ENCODE assay signal across 31 cellular contexts in the genomic region with DNA sequence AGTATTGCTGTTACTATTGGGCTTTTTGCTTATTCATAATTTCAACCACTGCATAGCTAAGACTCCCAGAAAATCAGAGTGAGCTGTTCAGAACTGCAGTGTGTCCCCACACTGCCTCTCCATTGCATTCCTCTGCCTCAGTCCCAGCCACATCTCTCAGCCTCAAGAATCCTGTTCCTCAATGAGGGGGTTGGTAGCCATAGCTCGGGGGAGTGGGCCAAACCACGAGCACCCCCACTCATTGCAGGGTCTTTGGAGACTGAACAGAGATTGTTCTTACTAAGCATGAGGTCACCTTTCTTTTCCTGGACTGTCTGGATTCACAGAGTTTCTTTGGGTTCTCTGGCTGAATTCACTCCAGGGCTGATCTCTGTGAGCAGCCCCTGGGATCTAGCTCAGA.
A peak's percentile ranks its signal among the peaks of the same experiment; 100 is the strongest.
DNase-seq lines count a peak whose midpoint lies in the region; TF ChIP-seq lines count a peak whose summit lies in the region.
"Had no signal": no experiment of that assay in that cellular context is flagged by ENCODE, and none has a peak within 500 bp of the region (broad histone marks: within the 10 kb centered on the region; RNA-seq: fewer than 3 reads in every experiment).

No MANE protein-coding gene starts in this region.

- H3K27ac ChIP-seq in GM23248: peak overlapping the region; percentile 74
- H3K27ac ChIP-seq: ascending aorta; BLaER1 treated with 17β-estradiol and CSF1 and Interleukin-3, amounts not matched to agents 10 nM and 100 nM; dorsolateral prefrontal cortex; gastroesophageal sphincter; WERI-Rb-1 had no signal

- no peak overlapping the region for H2AFZ ChIP-seq in GM23248

- H3K27ac Mint-ChIP-seq in nephron: peak overlapping the region in 2 of 3 experiments; percentile 45 to 55
- H3K27ac Mint-ChIP-seq: activated naive CD4-positive, alpha-beta T cell treated with anti-CD3 and anti-CD28 coated beads, Interleukin-2, amount 50 U/mL, for 72 hours; activated T-helper 2 cell treated with anti-CD3 and anti-CD28 coated beads, Interferon-gamma antibody, Interleukin-2, Interleukin-4, amounts not matched to agents 10 μg/mL and 5 μg/mL and 100 μg/mL, durations not matched to agents 14 hours and 24 hours and 36 hours; progenitor cell of endocrine pancreas; stimulated activated effector memory CD8-positive, alpha-beta T cell treated with anti-CD3 and anti-CD28 coated beads, Interleukin-12 subunit alpha, Interleukin-12 subunit beta, amount 100 ng/mL, for 72 hours; type B pancreatic cell had no signal

- H3K9ac ChIP-seq in GM23248: peak overlapping the region; percentile 38; the same call in 1 of the 2 replicates
- H3K9ac ChIP-seq: BLaER1 treated with 17β-estradiol and CSF1 and Interleukin-3, amounts not matched to agents 10 nM and 100 nM had no signal

- H3K36me3 Mint-ChIP-seq in nephron (ENCODE audit: low read depth): peaks cover 44% of the 10 kb centered on the region
- H3K36me3 Mint-ChIP-seq: activated naive CD4-positive, alpha-beta T cell treated with anti-CD3 and anti-CD28 coated beads, Interleukin-2, amount 50 U/mL, for 72 hours; stimulated activated effector memory CD8-positive, alpha-beta T cell treated with anti-CD3 and anti-CD28 coated beads, Interleukin-12 subunit alpha, Interleukin-12 subunit beta, amount 100 ng/mL, for 72 hours had no signal

- no peaks in the 10 kb centered on the region for H3K9me3 ChIP-seq in GM23248 (ENCODE audit: low read depth)
- no peaks in the 10 kb centered on the region; the same call in 1 of the 2 replicates for H3K9me3 ChIP-seq in HAP-1
- H3K9me3 ChIP-seq: ascending aorta; BLaER1 treated with 17β-estradiol and CSF1 and Interleukin-3, amounts not matched to agents 10 nM and 100 nM; gastroesophageal sphincter had no signal

- H3K9me2 ChIP-seq in GM23248 (ENCODE audit: insufficient read depth): no peaks in the 10 kb centered on the region

- H3K4me1 Mint-ChIP-seq in nephron: peaks cover 40% of the 10 kb centered on the region
- H3K4me1 Mint-ChIP-seq: central memory CD8-positive, alpha-beta T cell; stimulated activated effector memory CD8-positive, alpha-beta T cell treated with anti-CD3 and anti-CD28 coated beads, Interleukin-12 subunit alpha, Interleukin-12 subunit beta, amount 100 ng/mL, for 72 hours had no signal

- H3K79me2 ChIP-seq in GM23248 (ENCODE audit: insufficient read depth): no peaks in the 10 kb centered on the region; the same call in 1 of the 2 replicates

- H3F3A ChIP-seq in GM23248 (ENCODE audit: insufficient read depth): peaks cover 37% of the 10 kb centered on the region

- no peaks in the 10 kb centered on the region for H4K20me1 ChIP-seq in GM23248 (ENCODE audit: insufficient read depth)
- H4K20me1 ChIP-seq: BLaER1 treated with 17β-estradiol and CSF1 and Interleukin-3, amounts not matched to agents 10 nM and 100 nM had no signal

- H3K4me3 Mint-ChIP-seq in nephron: no peak overlapping the region
- H3K4me3 Mint-ChIP-seq: central memory CD8-positive, alpha-beta T cell; stimulated activated effector memory CD8-positive, alpha-beta T cell treated with anti-CD3 and anti-CD28 coated beads, Interleukin-12 subunit alpha, Interleukin-12 subunit beta, amount 100 ng/mL, for 72 hours; type B pancreatic cell had no signal

- H3K4me2 ChIP-seq in GM23248 (ENCODE audit: unreplicated experiment): peak overlapping the region; percentile 17
- H3K4me2 ChIP-seq: BLaER1 treated with 17β-estradiol and CSF1 and Interleukin-3, amounts not matched to agents 10 nM and 100 nM had no signal

- H3K4me1 ChIP-seq in GM23248 (ENCODE audit: insufficient read depth) (peaks cover 54% of the 10 kb centered on the region), HAP-1 (no peaks in the 10 kb centered on the region)

- H3K36me3 ChIP-seq in GM23248 (ENCODE audit: low read depth): no peaks in the 10 kb centered on the region
- no peaks in the 10 kb centered on the region for H3K36me3 ChIP-seq in HAP-1 (replicated peaks)
- H3K36me3 ChIP-seq: ascending aorta; BLaER1 treated with 17β-estradiol and CSF1 and Interleukin-3, amounts not matched to agents 10 nM and 100 nM; WERI-Rb-1 had no signal

- TF ChIP-seq CTCF in fibroblast of mammary gland (conservative IDR thresholded peaks at IDR 0.05; ENCODE audit: control insufficient read depth, insufficient read depth, low read depth, low read length) (no peak), nephron (IDR thresholded peaks at IDR 0.05; ENCODE audit: unreplicated experiment in 3 of 3) (no peak)

- 0 to 3% methylated on average over 2 of the region's 2 CpGs for WGBS in GM23248 (ENCODE audit: low coverage in 1 of 2, low lambda C conversion rate in 2 of 2, missing lambda C conversion rate in 2 of 2), 2 experiments

- in situ Hi-C loops in GM23248 (cut with MboI) (no loop called here), HAP-1 (cut with MboI; ENCODE audit: low sequenced_read_pairs) (no loop called here)

- no peaks in the 10 kb centered on the region for H3K27me3 ChIP-seq in GM23248 (replicated peaks; ENCODE audit: insufficient read depth)
- no peaks in the 10 kb centered on the region for H3K27me3 ChIP-seq in HAP-1 (ENCODE audit: low read depth)
- H3K27me3 ChIP-seq: ascending aorta; BLaER1 treated with 17β-estradiol and CSF1 and Interleukin-3, amounts not matched to agents 10 nM and 100 nM; dorsolateral prefrontal cortex; gastroesophageal sphincter had no signal

- H3K4me3 ChIP-seq in GM23248: no peak overlapping the region
- no peak overlapping the region for H3K4me3 ChIP-seq in fibroblast of mammary gland (ENCODE audit: control insufficient read depth, low read depth, low read length)
- H3K4me3 ChIP-seq in HAP-1: no peak overlapping the region
- H3K4me3 ChIP-seq: ascending aorta; BLaER1 treated with 17β-estradiol and CSF1 and Interleukin-3, amounts not matched to agents 10 nM and 100 nM; dorsolateral prefrontal cortex; gastroesophageal sphincter had no signal

- DNase-seq in GM23248 (peak; percentile 63), amniotic epithelial cell (ENCODE audit: low read depth) (peak; percentile 63), fibroblast of mammary gland (ENCODE audit: low read depth) (peak; percentile 49), HAP-1 (ENCODE audit: low spot score in 2 of 2) (no peak), anterior cingulate cortex (lab: John Stamatoyannopoulos, UW) (no peak), NCI-H82 treated with DMSO at 0.1 percent for 48 hours (lab: John Stamatoyannopoulos, UW; ENCODE audit: unreplicated experiment) (no peak)
- no peak for DNase-seq in activated CD8-positive, alpha-beta memory T cell treated with anti-CD3 and anti-CD28 coated beads, Interleukin-2, amount 50 U/mL, for 4 hours
- DNase-seq: activated CD4-positive, alpha-beta T cell treated with anti-CD3 and anti-CD28 coated beads for 48 hours; activated T-cell treated with anti-CD3 and anti-CD28 coated beads for 4 hours; dorsolateral prefrontal cortex; HCEC 1CT; hippocampal formation; NCI-H1048; NCI-H1694; NCI-H446; NCI-H748 treated with DMSO at 0.1 percent for 48 hours; SIG-M5; stimulated activated CD4-positive, alpha-beta T cell treated with anti-CD3 and anti-CD28 coated beads, Interleukin-15, amount 100 ng/mL, for 24 hours; substantia nigra; T1000; WERI-Rb-1 had no signal

- no peaks in the 10 kb centered on the region for H3K9me3 Mint-ChIP-seq in nephron
- H3K9me3 Mint-ChIP-seq: activated naive CD4-positive, alpha-beta T cell treated with anti-CD3 and anti-CD28 coated beads, Interleukin-2, amount 50 U/mL, for 72 hours; activated T-helper 2 cell treated with anti-CD3 and anti-CD28 coated beads, Interferon-gamma antibody, Interleukin-2, Interleukin-4, amounts not matched to agents 10 μg/mL and 5 μg/mL and 100 μg/mL, durations not matched to agents 14 hours and 24 hours and 36 hours; central memory CD8-positive, alpha-beta T cell; stimulated activated effector memory CD8-positive, alpha-beta T cell treated with anti-CD3 and anti-CD28 coated beads, Interleukin-12 subunit alpha, Interleukin-12 subunit beta, amount 100 ng/mL, for 72 hours; type B pancreatic cell had no signal

- no peaks in the 10 kb centered on the region for H3K27me3 Mint-ChIP-seq in nephron (ENCODE audit: low read depth)
- H3K27me3 Mint-ChIP-seq: progenitor cell of endocrine pancreas, type B pancreatic cell had no signal

Comparison
In these comparisons a context has a peak if more than half of its experiments do, and no peak if none do; other contexts are left out.
1. DNase-seq: peak in GM23248 (single experiment), amniotic epithelial cell (single experiment) and fibroblast of mammary gland (single experiment); none in HAP-1 (0 of 2), anterior cingulate cortex (0 of 58), NCI-H82 treated with DMSO at 0.1 percent for 48 hours (single experiment) and activated CD8-positive, alpha-beta memory T cell treated with anti-CD3 and anti-CD28 coated beads, Interleukin-2, amount 50 U/mL, for 4 hours (single experiment).